Comparison of ENCODE assay signal across 19 cellular contexts in the genomic region with DNA sequence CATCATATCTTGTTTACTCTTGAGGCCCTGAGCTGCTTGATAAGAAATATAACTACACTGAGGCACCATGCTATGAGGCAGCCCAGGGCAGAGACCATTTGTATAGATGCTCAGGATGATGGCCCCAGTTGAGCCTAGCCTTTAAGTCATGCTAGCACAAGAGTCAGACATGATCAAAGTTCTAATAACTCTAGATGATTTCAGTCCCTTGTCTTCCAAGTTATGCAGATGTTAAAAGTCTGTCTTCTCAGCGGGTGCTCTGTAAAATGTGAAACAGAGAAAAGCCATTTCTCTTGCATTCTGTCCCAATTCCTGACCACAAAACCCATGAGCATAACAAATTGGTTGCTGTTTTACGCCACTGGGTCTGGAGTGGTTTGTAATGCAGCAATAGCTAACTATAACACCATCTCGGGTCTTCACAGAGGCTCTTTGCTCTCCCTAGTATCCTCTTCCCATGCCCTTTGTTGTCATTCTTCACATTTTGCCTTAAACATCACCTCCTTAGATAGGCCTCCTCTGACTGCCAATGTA. TPM values are rescaled to one million over a fixed set of nuclear protein-coding genes. Genes with fewer than 3 reads are reported as not detected.
DNase-seq lines count a peak whose midpoint lies in the region; ATAC-seq and TF ChIP-seq lines count a peak whose summit lies in the region.
"Had no signal": no experiment of that assay in that cellular context is flagged by ENCODE, and none has a peak within 500 bp of the region (broad histone marks: within the 10 kb centered on the region; RNA-seq: fewer than 3 reads in every experiment).

No MANE protein-coding gene starts in this region.

- ATAC-seq in GM18511 (IDR thresholded peaks at IDR 0.05; ENCODE audit: unreplicated experiment), result peak; percentile 95
- ATAC-seq in GM19467 (IDR thresholded peaks at IDR 0.05; ENCODE audit: unreplicated experiment), result peak; percentile 91
- peak; percentile 82 for ATAC-seq in HG02840 (IDR thresholded peaks at IDR 0.05; ENCODE audit: low FRiP score, unreplicated experiment)
- ATAC-seq in HG03469 (IDR thresholded peaks at IDR 0.05; ENCODE audit: unreplicated experiment), result peak; percentile 56
- ATAC-seq in PC-3, result no peak
- ATAC-seq in right lobe of liver, result no peak
- ATAC-seq: K562, left cardiac atrium had no signal

- H3K9ac ChIP-seq in PC-3 (ENCODE audit: low read length), result no peak overlapping the region

- WGBS in right lobe of liver (ENCODE audit: insufficient coverage, low coverage, low lambda C conversion rate, missing lambda C conversion rate), result 75% methylated on average over 3 of the region's 3 CpGs

- no peak for TF ChIP-seq POLR2A in right lobe of liver (IDR thresholded peaks at IDR 0.05)

- no peak overlapping the region for H2AFZ ChIP-seq in PC-3 (ENCODE audit: low read length)

- H3K79me2 ChIP-seq in PC-3 (ENCODE audit: low read length), result no peaks in the 10 kb centered on the region

- TF ChIP-seq CTCF in PC-3 (conservative IDR thresholded peaks at IDR 0.05; ENCODE audit: low read depth, low read length) (no peak), right lobe of liver (IDR thresholded peaks at IDR 0.05) (no peak), tibial artery (IDR thresholded peaks at IDR 0.05) (no peak)

- POLR2A ChIA-PET in PC-3 (lab: Charles Lee; ENCODE audit: unreplicated experiment), result interaction anchor here (0.7 kb wide), 1 partner anchor 500 kb away, joined by 3 read pairs; no protein-coding TSS in a partner anchor

- H3K9me3 ChIP-seq in PC-3 (ENCODE audit: low read length) (no peaks in the 10 kb centered on the region), right lobe of liver (no peaks in the 10 kb centered on the region), tibial artery (no peaks in the 10 kb centered on the region)
- H3K9me3 ChIP-seq: ovary had no signal

- H3K4me1 ChIP-seq in PC-3 (ENCODE audit: insufficient read depth, low read length), result no peaks in the 10 kb centered on the region
- H3K4me1 ChIP-seq in right lobe of liver, result no peaks in the 10 kb centered on the region
- H3K4me1 ChIP-seq in tibial artery, result no peaks in the 10 kb centered on the region
- H3K4me1 ChIP-seq: stomach had no signal

- no peaks in the 10 kb centered on the region for H3K9me2 ChIP-seq in PC-3 (replicated peaks; ENCODE audit: low read length)

- DNase-seq in PC-3 (no peak), right lobe of liver (no peak), NCI-H1048 (lab: John Stamatoyannopoulos, UW) (no peak), tibial artery (no peak)
- DNase-seq: ACHN; activated naive CD4-positive, alpha-beta T cell treated with anti-CD3 and anti-CD28 coated beads for 36 hours; Caco-2; dorsolateral prefrontal cortex; H9; left cardiac atrium; NCI-H1436 treated with DMSO at 0.1 percent for 48 hours; NCI-H510A treated with DMSO at 0.1 percent for 48 hours; ovary; stomach had no signal

- no peak overlapping the region for H3K27ac ChIP-seq in PC-3 (ENCODE audit: low read length)
- H3K27ac ChIP-seq in right lobe of liver, result no peak overlapping the region
- no peak overlapping the region for H3K27ac ChIP-seq in tibial artery
- H3K27ac ChIP-seq: dorsolateral prefrontal cortex, ovary, stomach had no signal

- H3K27me3 ChIP-seq in PC-3 (ENCODE audit: low read length), result no peaks in the 10 kb centered on the region
- no peaks in the 10 kb centered on the region for H3K27me3 ChIP-seq in right lobe of liver
- no peaks in the 10 kb centered on the region for H3K27me3 ChIP-seq in tibial artery
- H3K27me3 ChIP-seq: ovary, stomach had no signal

- H3F3A ChIP-seq in PC-3 (ENCODE audit: low read length, unreplicated experiment), result no peaks in the 10 kb centered on the region

- intact Hi-C loops in PC-3 (cut with micrococcal nuclease) (no loop called here), right lobe of liver (cut with DNase I) (no loop called here), tibial artery (cut with DNase I; ENCODE audit: low total_unique reads) (no loop called here)

- no peaks in the 10 kb centered on the region for H4K20me1 ChIP-seq in PC-3 (ENCODE audit: low read length)

- no TSS peak for BruUV-seq in PC-3 (replicated peaks; lab: Mats Ljungman, UMichigan)

- H3K4me3 ChIP-seq in PC-3 (ENCODE audit: low read length) (no peak overlapping the region), right lobe of liver (no peak overlapping the region), tibial artery (no peak overlapping the region)
- H3K4me3 ChIP-seq: dorsolateral prefrontal cortex, K562, ovary, stomach had no signal

- H3K36me3 ChIP-seq in PC-3 (ENCODE audit: low read depth, low read length) (no peaks in the 10 kb centered on the region), right lobe of liver (no peaks in the 10 kb centered on the region), tibial artery (no peaks in the 10 kb centered on the region)
- H3K36me3 ChIP-seq: ovary, stomach had no signal

- CTCF ChIA-PET in PC-3 (lab: Charles Lee), result no interaction called here

- H3K4me2 ChIP-seq in PC-3 (ENCODE audit: low read length), result no peak overlapping the region

RNA-seq across cellular contexts. Expression of a gene that starts 49.6 kb away (rescaled TPM):
- total RNA-seq in PC-3 (2014; rRNA removed), result not detected in 2 replicates
- not detected for total RNA-seq in right lobe of liver
- total RNA-seq: activated naive CD4-positive, alpha-beta T cell treated with anti-CD3 and anti-CD28 coated beads for 36 hours; Caco-2; K562; left cardiac atrium had no signal

Comparison
In these comparisons a context has a peak if more than half of its experiments do, and no peak if none do; other contexts are left out.
1. ATAC-seq: peak in GM18511 (single experiment), GM19467 (single experiment), HG02840 (single experiment) and HG03469 (single experiment); none in PC-3 (single experiment) and right lobe of liver (0 of 4).